In the genomic region with DNA sequence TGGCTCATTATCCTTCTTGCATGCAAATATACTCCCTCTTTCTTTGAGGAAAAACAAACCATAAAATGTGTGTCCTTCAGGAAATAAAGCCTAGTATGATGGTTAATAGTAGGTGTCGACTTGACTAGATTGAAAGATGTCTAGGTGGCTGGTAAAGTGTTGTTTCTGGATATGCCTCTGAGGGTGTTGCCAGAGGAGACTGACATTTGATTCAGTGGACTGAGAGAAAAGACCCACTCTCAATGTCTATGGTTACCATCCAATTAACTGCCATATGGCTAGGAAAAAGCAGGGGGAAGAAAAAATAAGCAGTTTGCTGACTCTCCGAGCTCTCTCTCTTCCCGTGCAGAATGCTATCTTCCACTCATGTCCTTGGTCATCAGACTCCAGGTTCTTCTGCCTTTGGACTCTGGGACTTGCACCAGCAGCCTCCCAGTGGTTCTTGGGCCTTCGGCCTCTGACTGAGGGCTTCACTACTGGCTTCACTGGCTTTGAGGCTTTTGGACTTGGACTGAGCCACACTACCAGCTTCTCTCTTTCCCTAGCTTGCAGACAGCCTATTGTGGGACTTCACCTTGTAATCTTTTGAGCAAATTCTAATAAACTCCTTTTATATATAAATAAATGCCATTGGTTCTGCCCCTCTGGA, we compare ENCODE assay signal across 32 cellular contexts.
"Had no signal": no experiment of that assay in that cellular context is flagged by ENCODE, and none has a peak within 500 bp of the region (broad histone marks: within the 10 kb centered on the region; RNA-seq: fewer than 3 reads in every experiment).

No MANE protein-coding gene starts in this region.

- H3K27ac ChIP-seq: colonic mucosa, esophagus muscularis mucosa, foreskin keratinocyte, gastroesophageal sphincter, heart left ventricle, hepatocyte, parathyroid adenoma, prostate gland, right atrium auricular region, stomach, thyroid gland had no signal

- ATAC-seq: foreskin keratinocyte; gastroesophageal sphincter; heart left ventricle; left lobe of liver; mucosa of descending colon; natural killer cell treated with Interleukin-12 subunit alpha and Interleukin-12 subunit beta and Interleukin-15 and Interleukin-18, amount 100 ng/mL, for 72 hours; sciatic nerve; stimulated activated effector memory CD8-positive, alpha-beta T cell treated with anti-CD3 and anti-CD28 coated beads, Interleukin-12 subunit alpha, Interleukin-12 subunit beta, amount 100 ng/mL, for 72 hours had no signal

- H3K36me3 Mint-ChIP-seq: memory B cell; mesothelial cell of epicardium; naive B cell; natural killer cell treated with Interleukin-12 subunit alpha and Interleukin-12 subunit beta and Interleukin-15 and Interleukin-18, amount 100 ng/mL, for 72 hours; stimulated activated effector memory CD8-positive, alpha-beta T cell treated with anti-CD3 and anti-CD28 coated beads, Interleukin-12 subunit alpha, Interleukin-12 subunit beta, amount 100 ng/mL, for 72 hours had no signal

- H3K4me3 ChIP-seq: colonic mucosa, esophagus muscularis mucosa, gastroesophageal sphincter, heart left ventricle, hepatocyte, lung, mucosa of descending colon, prostate gland, right atrium auricular region, smooth muscle cell, stomach, thyroid gland had no signal

- H3K9me3 ChIP-seq: colonic mucosa, esophagus muscularis mucosa, gastroesophageal sphincter, heart left ventricle, mucosa of descending colon, prostate gland, right atrium auricular region, stomach, thyroid gland had no signal

- H3K9ac ChIP-seq: parathyroid adenoma had no signal

- H3K4me3 Mint-ChIP-seq: dendritic cell treated with granulocyte-macrophage colony-stimulating factor and Interleukin-4, amounts not matched to agents 40 ng/mL and 50 ng/mL, for 4 days; memory B cell; mesothelial cell of epicardium; naive B cell; natural killer cell treated with Interleukin-12 subunit alpha and Interleukin-12 subunit beta and Interleukin-15 and Interleukin-18, amount 100 ng/mL, for 72 hours; neural crest cell; stimulated activated effector memory CD8-positive, alpha-beta T cell treated with anti-CD3 and anti-CD28 coated beads, Interleukin-12 subunit alpha, Interleukin-12 subunit beta, amount 100 ng/mL, for 72 hours had no signal

- DNase-seq: colonic mucosa; effector CD8-positive, alpha-beta T cell; foreskin keratinocyte; heart left ventricle; kidney; mucosa of descending colon; naive B cell; stimulated activated CD4-positive, alpha-beta T cell treated with anti-CD3 and anti-CD28 coated beads, Interleukin-12 subunit alpha, Interleukin-12 subunit beta, amount 100 ng/mL, for 4 hours; stimulated activated CD4-positive, alpha-beta T cell treated with anti-CD3 and anti-CD28 coated beads, Interleukin-1b, Interleukin-23, amount 100 ng/mL, for 48 hours; stimulated activated CD4-positive, alpha-beta T cell treated with anti-CD3 and anti-CD28 coated beads, Interleukin-4, amount 100 ng/mL, for 24 hours; stimulated activated naive CD4-positive, alpha-beta T cell treated with Interleukin-2 at 50 U/mL for 16 hours; stomach; thyroid gland; trophoblast cell had no signal

- H3K79me2 ChIP-seq: hepatocyte, parathyroid adenoma had no signal

- H3K4me1 Mint-ChIP-seq: memory B cell; mesothelial cell of epicardium; neural crest cell; stimulated activated effector memory CD8-positive, alpha-beta T cell treated with anti-CD3 and anti-CD28 coated beads, Interleukin-12 subunit alpha, Interleukin-12 subunit beta, amount 100 ng/mL, for 72 hours had no signal

- H3K27me3 Mint-ChIP-seq: dendritic cell treated with granulocyte-macrophage colony-stimulating factor and Interleukin-4, amounts not matched to agents 40 ng/mL and 50 ng/mL, for 4 days; memory B cell; naive B cell; natural killer cell treated with Interleukin-12 subunit alpha and Interleukin-12 subunit beta and Interleukin-15 and Interleukin-18, amount 100 ng/mL, for 72 hours had no signal

- H3K4me1 ChIP-seq: colonic mucosa, esophagus muscularis mucosa, foreskin keratinocyte, gastroesophageal sphincter, heart left ventricle, parathyroid adenoma, prostate gland, right atrium auricular region, stomach, thyroid gland had no signal

- H3K4me2 ChIP-seq: hepatocyte, smooth muscle cell had no signal

- H3K9me3 Mint-ChIP-seq: dendritic cell treated with granulocyte-macrophage colony-stimulating factor and Interleukin-4, amounts not matched to agents 40 ng/mL and 50 ng/mL, for 4 days; memory B cell; mesothelial cell of epicardium; natural killer cell treated with Interleukin-12 subunit alpha and Interleukin-12 subunit beta and Interleukin-15 and Interleukin-18, amount 100 ng/mL, for 72 hours; neural crest cell had no signal

- H3K27me3 ChIP-seq: colonic mucosa, esophagus muscularis mucosa, foreskin keratinocyte, gastroesophageal sphincter, heart left ventricle, hepatocyte, right atrium auricular region, stomach, thyroid gland had no signal

- FAIRE-seq: endothelial cell of umbilical vein, kidney, urothelium cell line had no signal

- H3K36me3 ChIP-seq: colonic mucosa, esophagus muscularis mucosa, gastroesophageal sphincter, heart left ventricle, prostate gland, right atrium auricular region, stomach, thyroid gland had no signal

- H3K27ac Mint-ChIP-seq: dendritic cell treated with granulocyte-macrophage colony-stimulating factor and Interleukin-4, amounts not matched to agents 40 ng/mL and 50 ng/mL, for 4 days; memory B cell; mesothelial cell of epicardium; natural killer cell treated with Interleukin-12 subunit alpha and Interleukin-12 subunit beta and Interleukin-15 and Interleukin-18, amount 100 ng/mL, for 72 hours; stimulated activated effector memory CD8-positive, alpha-beta T cell treated with anti-CD3 and anti-CD28 coated beads, Interleukin-12 subunit alpha, Interleukin-12 subunit beta, amount 100 ng/mL, for 72 hours had no signal

- H2AFZ ChIP-seq: hepatocyte, parathyroid adenoma had no signal
